ENCODE assay signal across 30 cellular contexts in genomic region chr1:64809309-64809708, GRCh38.
A peak's percentile ranks its signal among the peaks of the same experiment; 100 is the strongest.
DNase-seq lines count a peak whose midpoint lies in the region; ATAC-seq, FAIRE-seq and TF ChIP-seq lines count a peak whose summit lies in the region.
"Had no signal": no experiment of that assay in that cellular context is flagged by ENCODE, and none has a peak within 500 bp of the region (broad histone marks: within the 10 kb centered on the region; RNA-seq: fewer than 3 reads in every experiment).

No MANE protein-coding gene starts in this region.

- FAIRE-seq in A549 (lab: Jason Lieb, UNC), result no peak
- FAIRE-seq: A204.1, D721Med had no signal

- no peak overlapping the region for H3K4me3 ChIP-seq in A549
- H3K4me3 ChIP-seq in HEK293 (ENCODE audit: low read depth, low read length), result no peak overlapping the region
- H3K4me3 ChIP-seq: BLaER1; BLaER1 treated with 17β-estradiol and CSF1 and Interleukin-3, amounts not matched to agents 10 nM and 100 nM had no signal

- peaks cover 12 to 25% of the 10 kb centered on the region in 2 experiments for H3K36me3 ChIP-seq in HEK293 (ENCODE audit: control insufficient read depth in 2 of 2, insufficient read depth in 1 of 2, low read length in 2 of 2)
- H3K36me3 ChIP-seq: BE2C had no signal

- no peak overlapping the region for H3K4me2 ChIP-seq in A549
- H3K4me2 ChIP-seq: BLaER1; BLaER1 treated with 17β-estradiol and CSF1 and Interleukin-3, amounts not matched to agents 10 nM and 100 nM had no signal

- no peak for TF ChIP-seq RAD21 in A549 (conservative IDR thresholded peaks at IDR 0.05 in 1 of 2, IDR thresholded peaks at IDR 0.05 in 1 of 2)

- DNase-seq in A549 (ENCODE audit: low read depth in 1 of 2, low spot score in 1 of 2) (no peak), A172 (ENCODE audit: low spot score) (no peak)
- DNase-seq: 8988T; ACHN; AML-193; BE2C; C1 segment of cervical spinal cord; Caco-2; Calu3; CD4-positive, alpha-beta memory T cell; CD4-positive, alpha-beta T cell; CD4-positive, CD25-positive, alpha-beta regulatory T cell; CD8-positive, alpha-beta memory T cell; CD8-positive, alpha-beta T cell; COR-L47; DMS 273 treated with DMSO at 0.1 percent for 48 hours; DMS153; DMS53; DMS79; DMS79 treated with DMSO at 0.1 percent for 48 hours; DND-41; EL had no signal

- no peak for TF ChIP-seq EP300 in A549 (IDR thresholded peaks at IDR 0.05)

- ATAC-seq in A549 (no peak), HG03520 (IDR thresholded peaks at IDR 0.05; ENCODE audit: unreplicated experiment) (no peak)
- ATAC-seq: CD8-positive, alpha-beta T cell had no signal

- H3K27ac ChIP-seq in A549 (no peak overlapping the region), HEK293 (ENCODE audit: extremely low read depth, low read depth, low read length) (no peak overlapping the region)
- H3K27ac ChIP-seq: 22Rv1; BLaER1; BLaER1 treated with 17β-estradiol and CSF1 and Interleukin-3, amounts not matched to agents 10 nM and 100 nM; C4-2B had no signal

- H3K4me1 ChIP-seq in A549 (no peaks in the 10 kb centered on the region), HEK293 (ENCODE audit: control insufficient read depth, insufficient read depth, low read length) (no peaks in the 10 kb centered on the region)
- H3K4me1 ChIP-seq: BE2C; BLaER1; BLaER1 treated with 17β-estradiol and CSF1 and Interleukin-3, amounts not matched to agents 10 nM and 100 nM; Caco-2 had no signal

- POLR2A ChIA-PET in A549 (lab: Yijun Ruan, JAX) (no interaction called here), HEK293 (lab: Yijun Ruan, JAX) (no interaction called here)

- CTCF ChIA-PET in A549 (lab: Yijun Ruan, JAX), result interaction anchor here (1.5 kb wide), 1 partner anchor 14 kb away, joined by 4 read pairs; no protein-coding TSS in a partner anchor
- CTCF ChIA-PET in HEK293 (lab: Yijun Ruan, JAX), result no interaction called here

- no peak for TF ChIP-seq POLR2A in A549 (IDR thresholded peaks at IDR 0.05; ENCODE audit: low read length)

- TF ChIP-seq CTCF in A549 (IDR thresholded peaks at IDR 0.05), result no peak
- TF ChIP-seq CTCF in HEK293 (tag by site-specific recombination; IDR thresholded peaks at IDR 0.05), result no peak

- no peaks in the 10 kb centered on the region for H3K9me3 ChIP-seq in A549
- no peaks in the 10 kb centered on the region for H3K9me3 ChIP-seq in HEK293 (ENCODE audit: control insufficient read depth, insufficient read depth, low read depth, low read length)
- H3K9me3 ChIP-seq: BE2C; BLaER1; BLaER1 treated with 17β-estradiol and CSF1 and Interleukin-3, amounts not matched to agents 10 nM and 100 nM; Caco-2 had no signal

TF ChIP-seq in A549, 52 proteins besides CTCF, POLR2A, EP300 and RAD21:
- TF ChIP-seq, protein P1, sequence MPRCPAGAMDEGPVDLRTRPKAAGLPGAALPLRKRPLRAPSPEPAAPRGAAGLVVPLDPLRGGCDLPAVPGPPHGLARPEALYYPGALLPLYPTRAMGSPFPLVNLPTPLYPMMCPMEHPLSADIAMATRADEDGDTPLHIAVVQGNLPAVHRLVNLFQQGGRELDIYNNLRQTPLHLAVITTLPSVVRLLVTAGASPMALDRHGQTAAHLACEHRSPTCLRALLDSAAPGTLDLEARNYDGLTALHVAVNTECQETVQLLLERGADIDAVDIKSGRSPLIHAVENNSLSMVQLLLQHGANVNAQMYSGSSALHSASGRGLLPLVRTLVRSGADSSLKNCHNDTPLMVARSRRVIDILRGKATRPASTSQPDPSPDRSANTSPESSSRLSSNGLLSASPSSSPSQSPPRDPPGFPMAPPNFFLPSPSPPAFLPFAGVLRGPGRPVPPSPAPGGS (IDR thresholded peaks at IDR 0.05), result no peak
- TF ChIP-seq EHMT2 (IDR thresholded peaks at IDR 0.05; ENCODE audit: low read depth) (no peak), PBX3 (IDR thresholded peaks at IDR 0.05) (no peak), ZC3H11A (IDR thresholded peaks at IDR 0.05) (peak; percentile 41), FOSB (CRISPR knock-in tag; IDR thresholded peaks at IDR 0.05) (no peak)
- TF ChIP-seq, protein P2, sequence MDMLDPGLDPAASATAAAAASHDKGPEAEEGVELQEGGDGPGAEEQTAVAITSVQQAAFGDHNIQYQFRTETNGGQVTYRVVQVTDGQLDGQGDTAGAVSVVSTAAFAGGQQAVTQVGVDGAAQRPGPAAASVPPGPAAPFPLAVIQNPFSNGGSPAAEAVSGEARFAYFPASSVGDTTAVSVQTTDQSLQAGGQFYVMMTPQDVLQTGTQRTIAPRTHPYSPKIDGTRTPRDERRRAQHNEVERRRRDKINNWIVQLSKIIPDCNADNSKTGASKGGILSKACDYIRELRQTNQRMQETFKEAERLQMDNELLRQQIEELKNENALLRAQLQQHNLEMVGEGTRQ (IDR thresholded peaks at IDR 0.05), result no peak
TF ChIP-seq in A549: peak in this region for 1.

TF ChIP-seq in HEK293, 187 proteins besides CTCF, POLR2A, EP300 and RAD21 (continues in another document):
- TF ChIP-seq ZNF37A (tag by site-specific recombination; IDR thresholded peaks at IDR 0.05), result no peak
- no peak for TF ChIP-seq ELK4 (IDR thresholded peaks at IDR 0.05; ENCODE audit: borderline replicate concordance, low read depth, low read length)
- TF ChIP-seq SP7 (tag by site-specific recombination; IDR thresholded peaks at IDR 0.05), result no peak
- TF ChIP-seq ZNF654 (tag by site-specific recombination; IDR thresholded peaks at IDR 0.05; ENCODE audit: low read depth), result 0 out of 2 replicates have a peak, but pooled peaks have one; percentile 22
- TF ChIP-seq ZNF155 (tag by site-specific recombination; IDR thresholded peaks at IDR 0.05), result no peak
- TF ChIP-seq SETDB1 (IDR thresholded peaks at IDR 0.05; ENCODE audit: insufficient read length, low read length), result no peak
- TF ChIP-seq ZNF302 (tag by site-specific recombination; IDR thresholded peaks at IDR 0.05; ENCODE audit: low read depth), result no peak
- TF ChIP-seq ZNF664 (tag by site-specific recombination; IDR thresholded peaks at IDR 0.05), result 0 out of 2 replicates have a peak, but pooled peaks have one; percentile 34
- TF ChIP-seq, protein P3, sequence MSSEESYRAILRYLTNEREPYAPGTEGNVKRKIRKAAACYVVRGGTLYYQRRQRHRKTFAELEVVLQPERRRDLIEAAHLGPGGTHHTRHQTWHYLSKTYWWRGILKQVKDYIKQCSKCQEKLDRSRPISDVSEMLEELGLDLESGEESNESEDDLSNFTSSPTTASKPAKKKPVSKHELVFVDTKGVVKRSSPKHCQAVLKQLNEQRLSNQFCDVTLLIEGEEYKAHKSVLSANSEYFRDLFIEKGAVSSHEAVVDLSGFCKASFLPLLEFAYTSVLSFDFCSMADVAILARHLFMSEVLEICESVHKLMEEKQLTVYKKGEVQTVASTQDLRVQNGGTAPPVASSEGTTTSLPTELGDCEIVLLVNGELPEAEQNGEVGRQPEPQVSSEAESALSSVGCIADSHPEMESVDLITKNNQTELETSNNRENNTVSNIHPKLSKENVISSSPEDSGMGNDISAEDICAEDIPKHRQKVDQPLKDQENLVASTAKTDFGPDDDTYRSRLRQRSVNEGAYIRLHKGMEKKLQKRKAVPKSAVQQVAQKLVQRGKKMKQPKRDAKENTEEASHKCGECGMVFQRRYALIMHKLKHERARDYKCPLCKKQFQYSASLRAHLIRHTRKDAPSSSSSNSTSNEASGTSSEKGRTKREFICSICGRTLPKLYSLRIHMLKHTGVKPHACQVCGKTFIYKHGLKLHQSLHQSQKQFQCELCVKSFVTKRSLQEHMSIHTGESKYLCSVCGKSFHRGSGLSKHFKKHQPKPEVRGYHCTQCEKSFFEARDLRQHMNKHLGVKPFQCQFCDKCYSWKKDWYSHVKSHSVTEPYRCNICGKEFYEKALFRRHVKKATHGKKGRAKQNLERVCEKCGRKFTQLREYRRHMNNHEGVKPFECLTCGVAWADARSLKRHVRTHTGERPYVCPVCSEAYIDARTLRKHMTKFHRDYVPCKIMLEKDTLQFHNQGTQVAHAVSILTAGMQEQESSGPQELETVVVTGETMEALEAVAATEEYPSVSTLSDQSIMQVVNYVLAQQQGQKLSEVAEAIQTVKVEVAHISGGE (tag by site-specific recombination; conservative IDR thresholded peaks at IDR 0.05; ENCODE audit: low read depth), result peak; percentile 47
- no peak for TF ChIP-seq KLF10 (tag by site-specific recombination; IDR thresholded peaks at IDR 0.05)
- peak; percentile 43 for TF ChIP-seq ZNF555 (tag by site-specific recombination; conservative IDR thresholded peaks at IDR 0.05)
- no peak for TF ChIP-seq ZNF530 (tag by site-specific recombination; IDR thresholded peaks at IDR 0.05; ENCODE audit: low read depth)
- TF ChIP-seq KLF9 (tag by site-specific recombination; IDR thresholded peaks at IDR 0.05; ENCODE audit: low read depth), result no peak
- no peak for TF ChIP-seq YY2 (tag by site-specific recombination; IDR thresholded peaks at IDR 0.05)
- no peak for TF ChIP-seq KLF8 (tag by site-specific recombination; IDR thresholded peaks at IDR 0.05)
- TF ChIP-seq GLIS1 (tag by site-specific recombination; IDR thresholded peaks at IDR 0.05), result no peak
- TF ChIP-seq ZNF140 (tag by site-specific recombination; IDR thresholded peaks at IDR 0.05), result peak; percentile 29; the same call in 1 of the 2 replicates
- no peak for TF ChIP-seq ZNF626 (tag by site-specific recombination; IDR thresholded peaks at IDR 0.05)
